2 cellular contexts compared by ENCODE assay signal in the genomic region with DNA sequence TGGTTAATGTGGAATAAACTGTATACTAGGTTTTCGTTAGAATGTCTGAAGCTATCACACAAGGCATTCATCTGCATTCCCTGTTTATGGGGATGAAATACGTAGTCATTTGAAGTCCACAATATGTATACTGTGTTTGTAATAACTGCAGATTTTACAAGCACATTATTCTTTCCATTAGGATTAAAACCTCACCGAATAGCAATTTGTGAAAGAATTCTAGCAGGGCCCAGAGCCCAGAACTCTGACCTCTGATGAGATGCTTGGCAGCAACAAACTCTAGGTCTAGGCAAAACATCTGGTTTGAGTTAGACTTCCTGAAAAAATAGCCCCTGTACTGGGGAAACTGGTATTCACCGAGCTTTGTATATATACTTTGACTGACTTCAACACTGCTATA.
TF ChIP-seq lines count a peak whose summit lies in the region.

No MANE protein-coding gene starts in this region.

TF ChIP-seq in liver, 16 proteins besides CTCF, POLR2A, EP300 and RAD21:
- TF ChIP-seq FOXA2 (IDR thresholded peaks at IDR 0.05) (no peak), NR2F2 (IDR thresholded peaks at IDR 0.05) (peak; percentile 17)

TF ChIP-seq in HepG2, 621 proteins besides CTCF, POLR2A, EP300 and RAD21:
- TF ChIP-seq PHF20 (CRISPR knock-in tag; IDR thresholded peaks at IDR 0.05), result no peak
- no peak for TF ChIP-seq TFAP4 (IDR thresholded peaks at IDR 0.05; ENCODE audit: borderline replicate concordance, low read depth)
TF ChIP-seq in HepG2: peak in this region for 0.
